Comparison of ENCODE assay signal across 24 cellular contexts in genomic region chr1:192303029-192303428, GRCh38. TPM values are rescaled to one million over a fixed set of nuclear protein-coding genes. Genes with fewer than 3 reads are reported as not detected.
"Had no signal": no experiment of that assay in that cellular context is flagged by ENCODE, and none has a peak within 500 bp of the region (broad histone marks: within the 10 kb centered on the region; RNA-seq: fewer than 3 reads in every experiment).

No MANE protein-coding gene starts in this region.

- H3K4me1 Mint-ChIP-seq: stimulated activated effector memory CD8-positive, alpha-beta T cell treated with anti-CD3 and anti-CD28 coated beads, Interleukin-12 subunit alpha, Interleukin-12 subunit beta, amount 100 ng/mL, for 72 hours had no signal

- H3K9me3 ChIP-seq: breast epithelium, testis had no signal

- H3K4me1 ChIP-seq: breast epithelium, esophagus muscularis mucosa, stomach, testis had no signal

- ATAC-seq: left lobe of liver; right cardiac atrium; stimulated activated effector memory CD8-positive, alpha-beta T cell treated with anti-CD3 and anti-CD28 coated beads, Interleukin-12 subunit alpha, Interleukin-12 subunit beta, amount 100 ng/mL, for 72 hours had no signal

- H3K79me2 ChIP-seq: hepatocyte had no signal

- H3K9me3 Mint-ChIP-seq: type B pancreatic cell had no signal

- H3K27me3 Mint-ChIP-seq: activated naive CD8-positive, alpha-beta T cell; progenitor cell of endocrine pancreas; type B pancreatic cell had no signal

- H3K36me3 Mint-ChIP-seq: activated naive CD8-positive, alpha-beta T cell; stimulated activated effector memory CD8-positive, alpha-beta T cell treated with anti-CD3 and anti-CD28 coated beads, Interleukin-12 subunit alpha, Interleukin-12 subunit beta, amount 100 ng/mL, for 72 hours; type B pancreatic cell had no signal

- DNase-seq: activated CD4-positive, alpha-beta T cell treated with anti-CD3 and anti-CD28 coated beads, Interleukin-2, amount 50 U/mL, for 4 hours; cortex of kidney; effector CD8-positive, alpha-beta T cell; islet precursor cell; midbrain; right cardiac atrium; stimulated activated CD4-positive, alpha-beta T cell treated with anti-CD3 and anti-CD28 coated beads, Interleukin-4, amount 100 ng/mL, for 24 hours; stomach; SW 1271; testis had no signal

- H3K27ac ChIP-seq: breast epithelium, esophagus muscularis mucosa, hepatocyte, stomach, testis had no signal

- H3K36me3 ChIP-seq: breast epithelium, esophagus muscularis mucosa, stomach had no signal

- H3K4me3 Mint-ChIP-seq: activated naive CD8-positive, alpha-beta T cell; stimulated activated effector memory CD8-positive, alpha-beta T cell treated with anti-CD3 and anti-CD28 coated beads, Interleukin-12 subunit alpha, Interleukin-12 subunit beta, amount 100 ng/mL, for 72 hours; type B pancreatic cell had no signal

- H3K4me2 ChIP-seq: hepatocyte, smooth muscle cell had no signal

- H2AFZ ChIP-seq: hepatocyte had no signal

- H3K27me3 ChIP-seq: breast epithelium, esophagus muscularis mucosa, hepatocyte, stomach, testis had no signal

- H3K4me3 ChIP-seq: breast epithelium, esophagus muscularis mucosa, hepatocyte, smooth muscle cell, stomach, testis had no signal

RNA-seq across cellular contexts. Expression of gene RGS21, which starts 13.8 kb away (rescaled TPM):
- total RNA-seq: activated CD8-positive, alpha-beta memory T cell treated with anti-CD3 and anti-CD28 coated beads for 36 hours; breast epithelium; esophagus muscularis mucosa; hepatocyte; left lobe of liver; lung microvascular endothelial cell; omental fat pad; progenitor cell of endocrine pancreas; right cardiac atrium; smooth muscle cell; stomach; T-helper 2 cell treated with Interferon-gamma antibody and Interleukin-4, amounts not matched to agents 100 ng/mL and 5 ng/mL, for 36 hours; testis had no signal
- polyA plus RNA-seq: hepatocyte, neural cell, right cardiac atrium, smooth muscle cell, stomach had no signal
